22 cellular contexts compared by ENCODE assay signal in genomic region chr3:128215800-128216495, GRCh38.
"Had no signal": no experiment of that assay in that cellular context is flagged by ENCODE, and none has a peak within 500 bp of the region (broad histone marks: within the 10 kb centered on the region; RNA-seq: fewer than 3 reads in every experiment).

No MANE protein-coding gene starts in this region.

- H3K27me3 Mint-ChIP-seq: activated CD4-positive, alpha-beta memory T cell treated with anti-CD3 and anti-CD28 coated beads for 36 hours; activated CD4-positive, alpha-beta T cell treated with anti-CD3 and anti-CD28 coated beads, Interleukin-2, amount 10 ng/mL, durations not matched to agents 7 days and 5 days; activated naive CD4-positive, alpha-beta T cell treated with anti-CD3 and anti-CD28 coated beads, Interleukin-2, amount 50 U/mL, for 24 hours; central memory CD8-positive, alpha-beta T cell had no signal

- H3K4me2 ChIP-seq: PC-9 had no signal

- ATAC-seq: activated T-cell treated with anti-CD3 and anti-CD28 coated beads, Interleukin-2, amount 50 U/mL, for 4 hours had no signal

- H2AFZ ChIP-seq: PC-9 had no signal

- DNase-seq: activated CD4-positive, alpha-beta memory T cell treated with anti-CD3 and anti-CD28 coated beads for 36 hours; activated CD4-positive, alpha-beta T cell treated with anti-CD3 and anti-CD28 coated beads, Interleukin-2, amount 10 ng/mL, durations not matched to agents 7 days and 5 days; activated CD4-positive, CD25-positive, alpha-beta regulatory T cell; activated CD8-positive, alpha-beta memory T cell treated with anti-CD3 and anti-CD28 coated beads for 24 hours; activated naive CD4-positive, alpha-beta T cell; activated T-cell treated with anti-CD3 and anti-CD28 coated beads, Interleukin-2, amount 50 U/mL, for 4 hours; aorta; Kasumi-1; NCI-H1048; NCI-H146; NCI-H187 treated with DMSO at 0.1 percent for 48 hours; NCI-H2081 treated with DMSO at 0.1 percent for 48 hours; NCI-H446; NCI-H524; PC-9; SHP77 treated with DMSO at 0.1 percent for 48 hours; T-helper 9 cell had no signal

- H3K27ac ChIP-seq: PC-9 had no signal

- H3K4me3 ChIP-seq: PC-9 had no signal

- H3K4me3 Mint-ChIP-seq: activated CD4-positive, alpha-beta memory T cell treated with anti-CD3 and anti-CD28 coated beads for 36 hours; activated CD4-positive, alpha-beta T cell treated with anti-CD3 and anti-CD28 coated beads, Interleukin-2, amount 10 ng/mL, durations not matched to agents 7 days and 5 days; activated naive CD4-positive, alpha-beta T cell treated with anti-CD3 and anti-CD28 coated beads, Interleukin-2, amount 50 U/mL, for 24 hours; activated T-cell treated with anti-CD3 and anti-CD28 coated beads, Interleukin-2, amount 50 U/mL, for 4 hours; brain; central memory CD8-positive, alpha-beta T cell; T-helper 1 cell treated with Interleukin-12 subunit alpha and Interleukin-12 subunit beta and Interleukin-4 antibody, amounts not matched to agents 30 μg/mL and 1 μg/mL, for 36 hours had no signal

- H3K9me3 Mint-ChIP-seq: activated naive CD4-positive, alpha-beta T cell treated with anti-CD3 and anti-CD28 coated beads, Interleukin-2, amount 50 U/mL, for 24 hours had no signal

- H3K27ac Mint-ChIP-seq: activated CD4-positive, alpha-beta memory T cell treated with anti-CD3 and anti-CD28 coated beads for 36 hours; activated CD4-positive, alpha-beta T cell treated with anti-CD3 and anti-CD28 coated beads, Interleukin-2, amount 10 ng/mL, durations not matched to agents 7 days and 5 days; activated naive CD4-positive, alpha-beta T cell treated with anti-CD3 and anti-CD28 coated beads, Interleukin-2, amount 50 U/mL, for 24 hours; activated T-helper 2 cell treated with anti-CD3 and anti-CD28 coated beads, Interferon-gamma antibody, Interleukin-2, Interleukin-4, amounts not matched to agents 10 μg/mL and 5 μg/mL and 100 μg/mL, durations not matched to agents 14 hours and 24 hours and 36 hours; T-helper 1 cell treated with Interleukin-12 subunit alpha and Interleukin-12 subunit beta and Interleukin-4 antibody, amounts not matched to agents 30 μg/mL and 1 μg/mL, for 36 hours had no signal
